Comparison of ENCODE assay signal across 8 cellular contexts in the genomic region with DNA sequence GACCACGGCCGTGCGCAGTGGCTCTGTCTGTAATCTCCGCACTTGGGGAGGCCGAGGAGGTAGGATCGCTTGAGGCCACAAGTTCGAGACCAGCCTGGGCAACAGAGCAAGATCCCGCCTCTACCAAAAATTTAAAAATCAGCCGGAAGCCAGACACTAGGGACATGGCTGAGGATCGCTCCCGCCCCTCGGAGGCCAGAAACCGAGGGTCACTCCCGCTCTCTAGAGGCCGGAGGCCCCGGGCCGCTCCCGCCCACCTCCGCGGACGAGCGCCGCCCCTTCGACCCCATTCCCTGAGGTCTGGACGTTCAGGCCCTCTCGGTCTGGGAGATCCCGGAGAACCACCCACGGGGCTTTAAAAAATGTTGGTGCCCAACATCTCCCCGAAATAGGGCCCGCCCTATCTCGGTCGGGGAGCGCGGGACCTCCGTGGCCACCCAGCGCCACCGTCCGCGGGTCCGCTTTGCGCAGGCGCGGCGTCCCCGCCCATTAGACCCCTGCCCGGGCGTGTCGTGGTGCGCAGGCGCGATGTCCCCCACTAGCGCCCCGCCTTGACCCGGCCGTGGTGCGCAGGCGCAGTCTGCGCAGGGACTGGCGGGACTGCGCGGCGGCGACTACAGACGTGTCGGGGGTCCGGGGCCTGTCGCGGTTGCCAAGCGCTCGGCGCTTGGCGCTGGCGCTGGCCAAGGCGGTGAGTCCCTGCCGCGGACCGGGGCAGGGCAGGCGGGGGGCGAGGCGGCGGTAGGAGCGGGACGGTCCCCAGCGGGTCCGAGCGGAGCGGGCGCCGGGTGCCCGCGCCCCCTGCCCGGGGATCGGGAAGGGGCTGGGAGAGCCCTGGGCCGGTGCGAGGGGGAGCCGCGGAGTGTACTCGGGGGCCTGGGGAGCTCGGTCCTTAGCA.
DNase-seq lines count a peak whose midpoint lies in the region; ATAC-seq and TF ChIP-seq lines count a peak whose summit lies in the region.
"Not testable (repeated sequence)": the region's sequence is repeated elsewhere in the genome, so short reads cannot be mapped to it uniquely, and the experiment has no call there.

No MANE protein-coding gene starts in this region.

- DNase-seq in BE2C, result peak; percentile 82
- peak; percentile 3 for DNase-seq in SK-N-MC (ENCODE audit: low read depth, low spot score)
- peak; percentile 85 for DNase-seq in activated naive CD4-positive, alpha-beta T cell treated with anti-CD3 and anti-CD28 coated beads for 36 hours
- peak; percentile 35 for DNase-seq in fibroblast of peridontal ligament (ENCODE audit: extremely low read depth)
- peak in 2 of 3 donors; percentile 84 to 98 for DNase-seq in mucosa of descending colon
- peak; percentile 85 for DNase-seq in stimulated activated CD4-positive, alpha-beta T cell treated with anti-CD3 and anti-CD28 coated beads, Interleukin-2, amount 100 ng/mL, for 4 hours (ENCODE audit: low read depth)

- intact Hi-C loops in activated naive CD4-positive, alpha-beta T cell treated with anti-CD3 and anti-CD28 coated beads for 36 hours (cut with micrococcal nuclease), result loop anchor here (10.0 kb wide), 2 partner anchors 103 to 383 kb away; partner anchors contain the start of gene XXYLT1
- intact Hi-C loops in mucosa of descending colon (cut with DNase I, micrococcal nuclease), result not testable (repeated sequence)

- CTCF ChIA-PET in activated naive CD4-positive, alpha-beta T cell treated with anti-CD3 and anti-CD28 coated beads for 36 hours (lab: Charles Lee), result not testable (repeated sequence)

- H3K4me1 ChIP-seq in BE2C; mucosa of descending colon (ENCODE audit: low read depth): not testable (repeated sequence)

- H3K4me1 Mint-ChIP-seq in activated naive CD4-positive, alpha-beta T cell treated with anti-CD3 and anti-CD28 coated beads for 36 hours (ENCODE audit: low read depth), result not testable (repeated sequence)

- H3K36me3 Mint-ChIP-seq in activated naive CD4-positive, alpha-beta T cell treated with anti-CD3 and anti-CD28 coated beads for 36 hours (ENCODE audit: low read depth), result not testable (repeated sequence)

- not testable (repeated sequence) for H3K27me3 Mint-ChIP-seq in activated naive CD4-positive, alpha-beta T cell treated with anti-CD3 and anti-CD28 coated beads for 36 hours (ENCODE audit: low read depth)

- H3K27ac ChIP-seq in SK-N-MC, result not testable (repeated sequence)

- H3K4me3 Mint-ChIP-seq in activated naive CD4-positive, alpha-beta T cell treated with anti-CD3 and anti-CD28 coated beads for 36 hours, result peak overlapping the region; percentile 78

- H3K9ac ChIP-seq in SK-N-MC (ENCODE audit: insufficient read length), result peak overlapping the region; percentile 75

- H3K4me3 ChIP-seq in BE2C (ENCODE audit: low read depth, low read length), result peak overlapping the region; percentile 59
- H3K4me3 ChIP-seq in SK-N-MC, result peak overlapping the region; percentile 76
- peak overlapping the region; percentile 95 for H3K4me3 ChIP-seq in mucosa of descending colon

- peak; percentile 73 for ATAC-seq in GM19438 (IDR thresholded peaks at IDR 0.05; ENCODE audit: low read depth, unreplicated experiment)
- peak; percentile 78 for ATAC-seq in HG03139 (IDR thresholded peaks at IDR 0.05; ENCODE audit: unreplicated experiment)
- ATAC-seq in mucosa of descending colon, result peak; percentile 88

- H3K27ac Mint-ChIP-seq in activated naive CD4-positive, alpha-beta T cell treated with anti-CD3 and anti-CD28 coated beads for 36 hours, result peak overlapping the region; percentile 78

- H3K9me3 Mint-ChIP-seq in activated naive CD4-positive, alpha-beta T cell treated with anti-CD3 and anti-CD28 coated beads for 36 hours, result not testable (repeated sequence)

- not testable (repeated sequence) for H3K9me3 ChIP-seq in BE2C; SK-N-MC (ENCODE audit: low read depth, low read length); mucosa of descending colon

- not testable (repeated sequence) for H3K36me3 ChIP-seq in BE2C; SK-N-MC (ENCODE audit: insufficient read depth, low read length); mucosa of descending colon (ENCODE audit: low read depth)

- not testable (repeated sequence) for TF ChIP-seq CTCF in BE2C (IDR thresholded peaks at IDR 0.05; ENCODE audit: low read depth, low read length); mucosa of descending colon (IDR thresholded peaks at IDR 0.05)

- not testable (repeated sequence) for H3K27me3 ChIP-seq in BE2C

Comparison
In these comparisons a context has a peak if more than half of its experiments do, and no peak if none do; other contexts are left out.
1. DNase-seq: peak in every context shown above with its lines; median percentile 91 in mucosa of descending colon; 85 in activated naive CD4-positive, alpha-beta T cell treated with anti-CD3 and anti-CD28 coated beads for 36 hours; 85 in stimulated activated CD4-positive, alpha-beta T cell treated with anti-CD3 and anti-CD28 coated beads, Interleukin-2, amount 100 ng/mL, for 4 hours; 82 in BE2C; 35 in fibroblast of peridontal ligament; 3 in SK-N-MC.